8 cellular contexts compared by ENCODE assay signal in the genomic region with DNA sequence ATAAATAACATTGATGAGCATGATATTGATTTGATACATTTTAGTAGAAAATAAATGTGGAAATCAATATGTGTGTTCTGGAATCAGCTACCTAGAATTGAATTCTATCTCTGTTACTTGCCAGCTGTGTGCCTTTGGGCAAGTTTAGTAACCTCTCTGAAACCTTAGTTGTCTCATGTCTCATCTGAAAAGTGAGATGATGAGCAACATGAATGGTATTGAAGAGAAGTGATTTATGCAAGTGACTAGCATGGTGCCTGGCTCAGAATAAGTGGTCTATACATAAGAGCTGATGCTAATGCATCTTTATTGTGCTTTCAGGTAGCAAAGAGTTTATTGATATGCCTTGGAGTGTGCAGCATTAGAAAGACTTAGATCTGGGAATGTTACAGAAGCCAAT.
"Had no signal": no experiment of that assay in that cellular context is flagged by ENCODE, and none has a peak within 500 bp of the region (broad histone marks: within the 10 kb centered on the region; RNA-seq: fewer than 3 reads in every experiment).

No MANE protein-coding gene starts in this region.

- H2AFZ ChIP-seq: GM23338 had no signal

- H3K4me2 ChIP-seq: GM23338 had no signal

- H3K4me3 Mint-ChIP-seq: GM23338, H9, IgD-negative memory B cell had no signal

- DNase-seq: H9, HCEC 1CT had no signal

- H3K9me3 Mint-ChIP-seq: GM23338, H9 had no signal

- H3K4me1 Mint-ChIP-seq: IgD-negative memory B cell had no signal

- H3K36me3 Mint-ChIP-seq: IgD-negative memory B cell had no signal

- ATAC-seq: GM23338, HepG2 had no signal

- H3K4me3 ChIP-seq: GM23338 had no signal

- H3K27me3 Mint-ChIP-seq: IgD-negative memory B cell had no signal

- FAIRE-seq: H1, H54, HepG2 had no signal

- H3K27ac ChIP-seq: HL-60 had no signal

- H3K27ac Mint-ChIP-seq: GM23338, H9, IgD-negative memory B cell had no signal
